ENCODE assay signal across 1 cellular context in genomic region chr17:45227101-45227591, GRCh38.
TF ChIP-seq lines count a peak whose summit lies in the region.

No MANE protein-coding gene starts in this region.

TF ChIP-seq in HCT116, 20 proteins besides CTCF, POLR2A, EP300 and RAD21 (continued from another document):
- TF ChIP-seq ZBTB33 (IDR thresholded peaks at IDR 0.05; ENCODE audit: extremely low read depth, insufficient replicate concordance, low read length) = no peak
- no peak for TF ChIP-seq EZH2phosphoT487 (IDR thresholded peaks at IDR 0.05; ENCODE audit: borderline replicate concordance)
